ENCODE assay signal across 8 cellular contexts in genomic region chr4:1809754-1810502, GRCh38.
A peak's percentile ranks its signal among the peaks of the same experiment; 100 is the strongest.
DNase-seq lines count a peak whose midpoint lies in the region; ATAC-seq lines count a peak whose summit lies in the region.

No MANE protein-coding gene starts in this region.

- no peak for ATAC-seq in HG02938 (IDR thresholded peaks at IDR 0.05; ENCODE audit: unreplicated experiment)

- DNase-seq in NCI-H345 (lab: John Stamatoyannopoulos, UW) (peak; percentile 29), NCI-H345 treated with DMSO at 0.1 percent for 48 hours (lab: John Stamatoyannopoulos, UW; ENCODE audit: unreplicated experiment) (no peak), NCI-H1930 (lab: John Stamatoyannopoulos, UW) (peak; percentile 50 to 57), cerebellar cortex (ENCODE audit: low spot score) (peak; percentile 81), kidney glomerular epithelial cell (lab: John Stamatoyannopoulos, UW) (peak; percentile 35)
- peak; percentile 81 for DNase-seq in activated CD4-positive, CD25-positive, alpha-beta regulatory T cell treated with anti-CD3 and anti-CD28 coated beads, Interleukin-2, amount 50 U/mL, for 72 hours
- DNase-seq in stimulated activated CD4-positive, alpha-beta T cell treated with anti-CD3 and anti-CD28 coated beads, Interleukin-2, amount 100 ng/mL, for 4 hours (ENCODE audit: low read depth): peak; percentile 38
